ENCODE assay signal across 8 cellular contexts in the genomic region with DNA sequence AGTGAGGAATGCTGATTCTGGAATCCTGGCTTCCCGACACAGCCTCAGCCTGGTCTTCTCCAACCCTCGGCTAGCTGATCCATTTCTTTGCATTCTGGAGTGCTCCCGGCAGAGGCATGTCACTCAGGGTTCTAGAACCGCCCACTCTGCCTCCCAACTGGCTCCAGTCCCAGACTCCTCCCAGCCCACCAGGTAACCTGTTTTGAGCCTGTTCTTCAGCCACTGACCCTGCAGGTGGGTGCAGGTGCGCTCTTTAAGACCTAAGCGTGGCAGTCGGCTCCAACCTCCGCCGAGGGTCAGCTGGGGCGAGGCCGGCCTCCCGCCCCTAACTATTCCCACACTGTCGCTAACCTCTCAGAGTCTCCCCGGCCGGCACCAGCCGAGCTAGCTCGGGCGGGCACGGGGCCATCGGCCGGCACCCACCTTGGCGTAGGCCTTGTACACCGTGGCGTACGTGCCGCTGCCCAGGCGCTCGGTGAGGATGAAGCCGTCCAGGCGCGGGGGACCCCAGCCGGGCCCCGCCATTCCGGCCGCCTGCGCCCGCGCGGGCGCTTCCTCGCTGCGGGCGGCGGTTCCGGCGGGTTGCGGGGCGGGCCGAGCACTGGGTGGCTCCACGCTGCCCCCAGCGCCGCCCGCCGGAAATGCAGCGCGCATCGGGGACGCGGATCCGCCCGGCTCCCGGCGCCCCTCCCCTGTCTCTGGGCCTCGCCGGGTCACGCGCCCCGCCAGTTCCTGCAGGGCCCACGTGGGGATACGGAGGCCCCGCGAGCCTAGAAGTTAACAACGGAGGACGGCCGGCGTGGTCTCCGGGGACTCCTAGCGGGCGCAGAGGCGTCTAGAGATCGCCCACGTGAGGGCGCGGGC. TPM values are rescaled to one million over a fixed set of nuclear protein-coding genes. Genes with fewer than 3 reads are reported as not detected.
DNase-seq lines count a peak whose midpoint lies in the region; ATAC-seq, FAIRE-seq and TF ChIP-seq lines count a peak whose summit lies in the region.

A gene with protein sequence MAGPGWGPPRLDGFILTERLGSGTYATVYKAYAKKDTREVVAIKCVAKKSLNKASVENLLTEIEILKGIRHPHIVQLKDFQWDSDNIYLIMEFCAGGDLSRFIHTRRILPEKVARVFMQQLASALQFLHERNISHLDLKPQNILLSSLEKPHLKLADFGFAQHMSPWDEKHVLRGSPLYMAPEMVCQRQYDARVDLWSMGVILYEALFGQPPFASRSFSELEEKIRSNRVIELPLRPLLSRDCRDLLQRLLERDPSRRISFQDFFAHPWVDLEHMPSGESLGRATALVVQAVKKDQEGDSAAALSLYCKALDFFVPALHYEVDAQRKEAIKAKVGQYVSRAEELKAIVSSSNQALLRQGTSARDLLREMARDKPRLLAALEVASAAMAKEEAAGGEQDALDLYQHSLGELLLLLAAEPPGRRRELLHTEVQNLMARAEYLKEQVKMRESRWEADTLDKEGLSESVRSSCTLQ (minus strand): TSS at position 576 of the 864 bp plus-strand sequence. CDS start 51 bp downstream, at position 525.

- H3K27ac Mint-ChIP-seq in endothelial cell (ENCODE audit: unreplicated experiment) (peak within 1 kb of the TSS; percentile 78), mesothelial cell of epicardium (peak within 1 kb of the TSS; percentile 98)

- H3K4me3 Mint-ChIP-seq in endothelial cell (ENCODE audit: unreplicated experiment), result peak within 1 kb of the TSS; percentile 92
- H3K4me3 Mint-ChIP-seq in mesothelial cell of epicardium, result peak within 1 kb of the TSS; percentile 94

- no peaks in the 10 kb centered on the region for H3F3A ChIP-seq in OCI-LY1 (ENCODE audit: insufficient read depth, low read length)

- peaks cover 2% of the 10 kb centered on the region for H3K4me1 Mint-ChIP-seq in endothelial cell (ENCODE audit: unreplicated experiment)
- H3K4me1 Mint-ChIP-seq in mesothelial cell of epicardium, result peaks cover 15% of the 10 kb centered on the region

- H2AFZ ChIP-seq in OCI-LY1 (ENCODE audit: low read length), result no peak within 1 kb of the TSS

- H3K36me3 Mint-ChIP-seq in endothelial cell (ENCODE audit: low read depth, unreplicated experiment) (peaks cover 20% of the 10 kb centered on the region), mesothelial cell of epicardium (peaks cover 6% of the 10 kb centered on the region)

- no peak for FAIRE-seq in D721Med (lab: Jason Lieb, UNC)

- H3K4me3 ChIP-seq in OCI-LY1 (ENCODE audit: low read depth, low read length, poor library complexity, severe bottlenecking), result peak within 1 kb of the TSS; percentile 78

- H3K27ac ChIP-seq in OCI-LY1 (ENCODE audit: low read depth, low read length, poor library complexity, severe bottlenecking), result peak within 1 kb of the TSS; percentile 67

- no peaks in the 10 kb centered on the region for H4K20me1 ChIP-seq in OCI-LY1 (ENCODE audit: insufficient read depth, low read length)

- H3K27me3 Mint-ChIP-seq in endothelial cell (ENCODE audit: unreplicated experiment) (peaks cover 2% of the 10 kb centered on the region), mesothelial cell of epicardium (ENCODE audit: low read depth) (no peaks in the 10 kb centered on the region)

- no peaks in the 10 kb centered on the region for H3K79me2 ChIP-seq in OCI-LY1 (ENCODE audit: insufficient read depth, low read length)

- peaks cover 27% of the 10 kb centered on the region; the same call in 1 of the 2 replicates for H3K36me3 ChIP-seq in OCI-LY1 (ENCODE audit: insufficient read depth, low read length)

- H3K9me3 ChIP-seq in OCI-LY1 (ENCODE audit: low read length), result no peaks in the 10 kb centered on the region

- TF ChIP-seq CTCF in D721Med (IDR thresholded peaks at IDR 0.05; ENCODE audit: insufficient read depth, missing control alignments) (peak; percentile 50), OCI-LY1 (IDR thresholded peaks at IDR 0.05; ENCODE audit: low read length) (peak; percentile 47), endothelial cell (IDR thresholded peaks at IDR 0.05; ENCODE audit: unreplicated experiment) (peak; percentile 90), mesothelial cell of epicardium (IDR thresholded peaks at IDR 0.05; ENCODE audit: unreplicated experiment) (peak; percentile 77)

- H3K4me2 ChIP-seq in OCI-LY1 (ENCODE audit: low read length), result peak within 1 kb of the TSS; percentile 73

- DNase-seq in D721Med (ENCODE audit: insufficient read length, low spot score) (peak; percentile 92), HuH-7.5 (ENCODE audit: low spot score) (peak; percentile 99), endothelial cell (ENCODE audit: low spot score) (peak; percentile 95), mesothelial cell of epicardium (ENCODE audit: low spot score in 2 of 2, unreplicated experiment in 2 of 2) (peak; percentile 92 to 96)
- peak; percentile 97 for DNase-seq in activated CD8-positive, alpha-beta memory T cell treated with anti-CD3 and anti-CD28 coated beads, Interleukin-2, amount 50 U/mL, for 48 hours
- peak; percentile 87 to 88 for DNase-seq in stimulated activated CD8-positive, alpha-beta memory T cell treated with anti-CD3 and anti-CD28 coated beads, Interleukin-15, amount 100 ng/mL, for 48 hours (ENCODE audit: low read depth in 2 of 2)

- H3K9ac ChIP-seq in OCI-LY1 (ENCODE audit: low read length), result peak within 1 kb of the TSS; percentile 82

- H3K9me2 ChIP-seq in OCI-LY1 (ENCODE audit: low read depth, low read length), result no peaks in the 10 kb centered on the region

- H3K9me3 Mint-ChIP-seq in endothelial cell (ENCODE audit: unreplicated experiment) (no peaks in the 10 kb centered on the region), mesothelial cell of epicardium (no peaks in the 10 kb centered on the region)

- peak; percentile 77 for ATAC-seq in GM21526 (IDR thresholded peaks at IDR 0.05; ENCODE audit: low FRiP score, unreplicated experiment)

- no peaks in the 10 kb centered on the region for H3K27me3 ChIP-seq in OCI-LY1 (ENCODE audit: insufficient read depth, low read length)

- peaks cover 51% of the 10 kb centered on the region for H3K4me1 ChIP-seq in OCI-LY1 (ENCODE audit: insufficient read depth, low read length, severe bottlenecking)

RNA-seq across cellular contexts. Expression of the gene that starts here (rescaled TPM):
- total RNA-seq in endothelial cell (ENCODE audit: unreplicated experiment) (25.6 TPM), mesothelial cell of epicardium (30.9 to 34.8 TPM (median 32.6 TPM) in 3 replicates)

Comparison
In these comparisons a context has a peak if more than half of its experiments do, and no peak if none do; other contexts are left out.
1. Peak in every context shown above with its lines: DNase-seq, ATAC-seq, H3K4me3 ChIP-seq and H3K27ac ChIP-seq.